In the genomic region with DNA sequence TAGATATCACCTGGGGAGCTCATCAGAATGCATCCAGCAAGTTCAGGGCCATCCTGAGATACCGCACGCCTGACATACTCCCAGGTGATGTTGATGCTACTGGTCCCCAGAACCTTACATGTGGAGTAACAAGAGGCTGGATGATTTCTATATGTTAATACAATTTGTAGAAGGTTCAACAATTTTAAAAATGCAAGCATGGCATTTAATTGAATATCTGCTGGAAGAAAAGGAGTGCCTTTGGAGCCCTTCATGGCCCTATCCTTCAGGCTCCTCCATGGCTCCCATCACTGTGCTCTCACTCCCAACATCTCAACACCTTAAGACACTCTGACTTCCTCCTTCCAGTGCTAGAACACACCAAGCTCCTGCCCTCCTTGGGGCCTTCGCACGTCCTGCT, we compare ENCODE assay signal across 21 cellular contexts. TPM values are rescaled to one million over a fixed set of nuclear protein-coding genes. Genes with fewer than 3 reads are reported as not detected.
A peak's percentile ranks its signal among the peaks of the same experiment; 100 is the strongest.
DNase-seq lines count a peak whose midpoint lies in the region; TF ChIP-seq lines count a peak whose summit lies in the region.
"Had no signal": no experiment of that assay in that cellular context is flagged by ENCODE, and none has a peak within 500 bp of the region (broad histone marks: within the 10 kb centered on the region; RNA-seq: fewer than 3 reads in every experiment).

No MANE protein-coding gene starts in this region.

- H3K9me3 Mint-ChIP-seq in HFFc6 (no peaks in the 10 kb centered on the region), nephron (no peaks in the 10 kb centered on the region)
- H3K9me3 Mint-ChIP-seq: CD8-positive, alpha-beta T cell had no signal

- no peaks in the 10 kb centered on the region for H3K9me3 ChIP-seq in tibial artery
- H3K9me3 ChIP-seq in colonic mucosa: no peaks in the 10 kb centered on the region
- H3K9me3 ChIP-seq: SJSA1 had no signal

- H3K27ac Mint-ChIP-seq in HFFc6 (peak overlapping the region; percentile 70; the same call in 1 of the 2 replicates), nephron (peak overlapping the region; percentile 34 to 56 (median 52))
- H3K27ac Mint-ChIP-seq: B cell; CD8-positive, alpha-beta T cell had no signal

- H3K36me3 ChIP-seq in brain microvascular endothelial cell (replicated peaks) (peaks cover 34% of the 10 kb centered on the region), tibial artery (peaks cover 66 to 75% (median 73%) of the 10 kb centered on the region in 3 donors), colonic mucosa (no peaks in the 10 kb centered on the region)
- H3K36me3 ChIP-seq: SJSA1 had no signal

- no peak for DNase-seq in HFFc6
- no peak for DNase-seq in brain microvascular endothelial cell
- DNase-seq in tibial artery: no peak
- no peak for DNase-seq in effector CD8-positive, alpha-beta T cell (lab: John Stamatoyannopoulos, UW)
- DNase-seq in NCI-H187 treated with DMSO at 0.1 percent for 48 hours (lab: John Stamatoyannopoulos, UW): no peak
- no peak for DNase-seq in colonic mucosa
- DNase-seq: Calu3; CD8-positive, alpha-beta T cell; DMS79 treated with DMSO at 0.1 percent for 48 hours; GF-D8; MM.1S; NCI-H2029 treated with DMSO at 0.1 percent for 48 hours; NCI-H446 treated with DMSO at 0.1 percent for 48 hours; NCI-H526; Right ventricle myocardium superior; RPMI8226 had no signal

- H3K27me3 Mint-ChIP-seq in HFFc6 (ENCODE audit: insufficient read depth) (peaks cover 11% of the 10 kb centered on the region), nephron (ENCODE audit: low read depth) (no peaks in the 10 kb centered on the region)
- H3K27me3 Mint-ChIP-seq: B cell had no signal

- peaks cover 0 to 58% (median 6%) of the 10 kb centered on the region in 4 donors for H3K4me1 ChIP-seq in tibial artery
- no peaks in the 10 kb centered on the region for H3K4me1 ChIP-seq in colonic mucosa

- TF ChIP-seq CTCF in HFFc6 (IDR thresholded peaks at IDR 0.05) (no peak), brain microvascular endothelial cell (IDR thresholded peaks at IDR 0.05; ENCODE audit: low read depth, low read length, missing control alignments) (no peak), nephron (IDR thresholded peaks at IDR 0.05; ENCODE audit: unreplicated experiment in 3 of 3) (no peak), tibial artery (IDR thresholded peaks at IDR 0.05) (no peak), colonic mucosa (IDR thresholded peaks at IDR 0.05) (no peak)

- H3K4me3 Mint-ChIP-seq in HFFc6 (no peak overlapping the region), nephron (no peak overlapping the region)
- H3K4me3 Mint-ChIP-seq: B cell; CD8-positive, alpha-beta T cell had no signal

- H3K27ac ChIP-seq in brain microvascular endothelial cell: peak overlapping the region; percentile 76
- peak overlapping the region; percentile 20 to 32 for H3K27ac ChIP-seq in tibial artery
- no peak overlapping the region for H3K27ac ChIP-seq in colonic mucosa
- H3K27ac ChIP-seq: C4-2B, KMS-11, SJSA1 had no signal

- in situ Hi-C loops in brain microvascular endothelial cell (cut with HindIII; ENCODE audit: low pct_ligation_motif_present, low sequenced_read_pairs): no loop called here

- H3K27me3 ChIP-seq in brain microvascular endothelial cell (replicated peaks) (no peaks in the 10 kb centered on the region), tibial artery (no peaks in the 10 kb centered on the region), colonic mucosa (no peaks in the 10 kb centered on the region)
- H3K27me3 ChIP-seq: SJSA1 had no signal

- H3K4me3 ChIP-seq in brain microvascular endothelial cell (ENCODE audit: low read depth, low read length) (no peak overlapping the region), tibial artery (no peak overlapping the region), colonic mucosa (no peak overlapping the region)
- H3K4me3 ChIP-seq: SJSA1 had no signal

- intact Hi-C loops in tibial artery (cut with DNase I; ENCODE audit: low total_unique reads) (no loop called here), colonic mucosa (cut with DNase I) (no loop called here)

- peaks cover 37% of the 10 kb centered on the region for H3K36me3 Mint-ChIP-seq in HFFc6 (ENCODE audit: low read depth)
- H3K36me3 Mint-ChIP-seq in nephron (ENCODE audit: low read depth): peaks cover 41% of the 10 kb centered on the region
- H3K36me3 Mint-ChIP-seq: CD8-positive, alpha-beta T cell had no signal

- peaks cover 50% of the 10 kb centered on the region for H3K4me1 Mint-ChIP-seq in HFFc6 (ENCODE audit: low read depth)
- peaks cover 50% of the 10 kb centered on the region for H3K4me1 Mint-ChIP-seq in nephron
- H3K4me1 Mint-ChIP-seq: B cell had no signal

- H3K9ac ChIP-seq in colonic mucosa (ENCODE audit: low read depth in 2 of 2, low read length in 2 of 2): no peak overlapping the region
- H3K9ac ChIP-seq: KMS-11 had no signal

RNA-seq across cellular contexts. Expression of a gene that starts 36.6 kb away (rescaled TPM):
- total RNA-seq in HFFc6 (2021; fragmentation: NEBNext Ultra II Directional; extraction: Animal tissue kit (Norgen Biotek cat#: 25700)): 10 to 100 TPM; 20.1 to 50.6 (median 23.3) TPM
- 1 to 10 TPM; 5.5 to 7.6 TPM for total RNA-seq in colonic mucosa
